Comparison of ENCODE assay signal across 32 cellular contexts in genomic region chr1:38658883-38659282, GRCh38.
"Had no signal": no experiment of that assay in that cellular context is flagged by ENCODE, and none has a peak within 500 bp of the region (broad histone marks: within the 10 kb centered on the region; RNA-seq: fewer than 3 reads in every experiment).

No MANE protein-coding gene starts in this region.

- ATAC-seq: activated naive CD4-positive, alpha-beta T cell treated with anti-CD3 and anti-CD28 coated beads, Interleukin-2, amount 50 U/mL, for 72 hours; activated naive CD8-positive, alpha-beta T cell treated with anti-CD3 and anti-CD28 coated beads, Interleukin-2, amount 50 U/mL, for 24 hours; activated T-cell treated with anti-CD3 and anti-CD28 coated beads, Interleukin-2, amount 50 U/mL, for 4 hours; activated T-cell treated with anti-CD3 and anti-CD28 coated beads, Interleukin-2, amount 50 U/mL, for 72 hours; activated T-helper 17 cell treated with anti-CD3 and anti-CD28 coated beads, Interleukin-2, amount 50 U/mL, for 72 hours; body of pancreas had no signal

- H3K4me3 ChIP-seq: adrenal gland, ascending aorta, body of pancreas, breast epithelium, cardiac muscle cell had no signal

- H3K4me1 ChIP-seq: adrenal gland, ascending aorta, body of pancreas, breast epithelium had no signal

- H3K27ac ChIP-seq: adrenal gland, ascending aorta, body of pancreas, brain microvascular endothelial cell, breast epithelium, cardiac muscle cell had no signal

- H3K9me3 ChIP-seq: adrenal gland had no signal

- H3K36me3 ChIP-seq: adrenal gland, ascending aorta, brain microvascular endothelial cell, breast epithelium, cardiac muscle cell had no signal

- H3K27me3 ChIP-seq: ascending aorta, body of pancreas, brain microvascular endothelial cell had no signal

- DNase-seq: activated effector memory CD4-positive, alpha-beta T cell treated with anti-CD3 and anti-CD28 coated beads, Interleukin-2, amount 50 U/mL, for 16 hours; activated effector memory CD4-positive, alpha-beta T cell treated with Interleukin-2 at 50 U/mL for 16 hours; activated gamma-delta T cell; activated gamma-delta T cell treated with Interleukin-2 at 50 U/mL for 16 hours; activated naive CD4-positive, alpha-beta T cell; activated naive CD4-positive, alpha-beta T cell treated with anti-CD3 and anti-CD28 coated beads for 36 hours; activated naive CD4-positive, alpha-beta T cell treated with anti-CD3 and anti-CD28 coated beads, Interleukin-2, amount 10 ng/mL, durations not matched to agents 7 days and 5 days; activated naive CD4-positive, alpha-beta T cell treated with anti-CD3 and anti-CD28 coated beads, Interleukin-2, amount 50 U/mL, for 16 hours; activated naive CD4-positive, alpha-beta T cell treated with Interleukin-2 at 50 U/mL for 16 hours; activated naive CD8-positive, alpha-beta T cell treated with anti-CD3 and anti-CD28 coated beads for 36 hours; activated naive CD8-positive, alpha-beta T cell treated with anti-CD3 and anti-CD28 coated beads, Interleukin-2, amount 10 ng/mL, durations not matched to agents 7 days and 5 days; activated naive CD8-positive, alpha-beta T cell treated with anti-CD3 and anti-CD28 coated beads, Interleukin-2, amount 50 U/mL, for 24 hours; activated T-cell treated with anti-CD3 and anti-CD28 coated beads, Interleukin-2, amount 50 U/mL, for 4 hours; activated T-cell treated with anti-CD3 and anti-CD28 coated beads, Interleukin-2, amount 50 U/mL, for 48 hours; activated T-cell treated with anti-CD3 and anti-CD28 coated beads, Interleukin-2, amount 50 U/mL, for 72 hours; adrenal gland; amniotic stem cell; amygdala; anterior cingulate cortex; aorta; body of pancreas; brain microvascular endothelial cell; caudate nucleus; central memory CD4-positive, alpha-beta T cell; cerebellar nuclear complex had no signal

- FAIRE-seq: astrocyte, bronchial epithelial cell had no signal
